ENCODE assay signal across 25 cellular contexts in the genomic region with DNA sequence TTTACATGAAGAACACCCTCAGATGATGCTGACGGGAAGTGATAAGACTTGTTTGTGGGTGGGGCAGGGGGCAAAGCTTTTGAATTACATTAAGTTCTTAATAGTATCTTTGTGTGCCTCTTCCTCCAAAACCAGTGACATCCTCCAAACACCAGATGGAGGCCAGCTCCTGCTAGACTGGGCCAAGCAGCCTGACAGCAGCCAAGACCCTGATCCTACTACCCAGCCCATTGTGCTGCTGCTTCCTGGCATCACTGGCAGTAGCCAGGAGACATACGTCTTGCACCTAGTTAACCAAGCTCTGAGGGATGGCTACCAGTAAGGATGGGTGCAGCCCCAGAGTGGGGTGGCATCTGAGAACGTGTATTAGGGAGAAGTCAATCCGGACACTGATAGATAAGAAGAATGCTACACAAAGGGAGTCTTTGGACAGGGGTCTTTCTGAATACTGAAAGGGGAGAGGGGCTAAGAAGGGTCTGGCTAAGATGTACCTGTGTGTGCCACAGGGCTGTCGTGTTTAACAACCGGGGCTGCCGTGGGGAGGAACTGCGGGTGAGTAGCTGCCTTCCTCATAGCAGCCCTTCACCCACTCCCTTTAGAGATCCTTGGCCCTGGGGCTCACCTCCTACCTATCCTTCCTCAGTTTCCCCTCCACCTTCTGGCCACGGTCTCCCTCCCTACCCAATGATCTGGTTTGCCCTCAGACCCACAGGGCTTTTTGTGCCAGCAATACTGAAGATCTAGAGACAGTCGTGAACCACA. TPM values are rescaled to one million over a fixed set of nuclear protein-coding genes. Genes with fewer than 3 reads are reported as not detected.
DNase-seq lines count a peak whose midpoint lies in the region; ATAC-seq and TF ChIP-seq lines count a peak whose summit lies in the region.
"Had no signal": no experiment of that assay in that cellular context is flagged by ENCODE, and none has a peak within 500 bp of the region (broad histone marks: within the 10 kb centered on the region; RNA-seq: fewer than 3 reads in every experiment).

No MANE protein-coding gene starts in this region.

- TF ChIP-seq CTCF in DND-41 (IDR thresholded peaks at IDR 0.05; ENCODE audit: borderline replicate concordance, extremely low read depth, low read length, poor library complexity, severe bottlenecking) = no peak
- TF ChIP-seq CTCF in activated CD8-positive, alpha-beta T cell treated with anti-CD3 and anti-CD28 coated beads for 36 hours (IDR thresholded peaks at IDR 0.05) = no peak

- no peaks in the 10 kb centered on the region for H3K27me3 ChIP-seq in DND-41 (ENCODE audit: insufficient read depth, low read length, poor library complexity)
- no peaks in the 10 kb centered on the region for H3K27me3 ChIP-seq in naive thymus-derived CD4-positive, alpha-beta T cell (ENCODE audit: control insufficient read depth in 2 of 2, insufficient read depth in 2 of 2, low read length in 2 of 2)
- no peaks in the 10 kb centered on the region for H3K27me3 ChIP-seq in aorta (ENCODE audit: control insufficient read depth in 1 of 2, insufficient read depth in 2 of 2, low read length in 1 of 2)
- no peaks in the 10 kb centered on the region; the same call in 1 of the 2 replicates for H3K27me3 ChIP-seq in SJCRH30
- H3K27me3 ChIP-seq: right atrium auricular region, tibial artery had no signal

- no peaks in the 10 kb centered on the region for H3K9me3 ChIP-seq in DND-41 (ENCODE audit: insufficient read depth, low read length, severe bottlenecking)
- no peaks in the 10 kb centered on the region for H3K9me3 ChIP-seq in naive thymus-derived CD4-positive, alpha-beta T cell (ENCODE audit: control insufficient read depth in 2 of 3, low read length in 3 of 3)
- H3K9me3 ChIP-seq in aorta (ENCODE audit: control insufficient read depth, low read length) = no peaks in the 10 kb centered on the region
- no peaks in the 10 kb centered on the region for H3K9me3 ChIP-seq in SJCRH30 (replicated peaks)
- H3K9me3 ChIP-seq: right atrium auricular region, tibial artery had no signal

- peak overlapping the region; percentile 16 for H3K27ac Mint-ChIP-seq in activated CD8-positive, alpha-beta T cell treated with anti-CD3 and anti-CD28 coated beads for 36 hours
- H3K27ac Mint-ChIP-seq in naive thymus-derived CD4-positive, alpha-beta T cell = peak overlapping the region in 5 of 9 donors; percentile 9 to 68 (median 46)
- H3K27ac Mint-ChIP-seq: stimulated activated naive CD8-positive, alpha-beta T cell treated with anti-CD3 and anti-CD28 coated beads, Interleukin-15, amount 100 ng/mL, for 72 hours; WTC11 had no signal

- POLR2A ChIA-PET in activated CD8-positive, alpha-beta T cell treated with anti-CD3 and anti-CD28 coated beads for 36 hours (lab: Charles Lee) = no interaction called here
- POLR2A ChIA-PET in naive thymus-derived CD4-positive, alpha-beta T cell (lab: Charles Lee) = no interaction called here

- peaks cover 15% of the 10 kb centered on the region for H3K4me1 Mint-ChIP-seq in activated CD8-positive, alpha-beta T cell treated with anti-CD3 and anti-CD28 coated beads for 36 hours (ENCODE audit: low read depth)
- H3K4me1 Mint-ChIP-seq in naive thymus-derived CD4-positive, alpha-beta T cell = peaks cover 10 to 28% (median 20%) of the 10 kb centered on the region in 7 donors

- peaks cover 37% of the 10 kb centered on the region for H4K20me1 ChIP-seq in DND-41 (ENCODE audit: insufficient read depth, low read length)

- H3K79me2 ChIP-seq in DND-41 (ENCODE audit: insufficient read depth, low read length) = peaks cover 21% of the 10 kb centered on the region

- H3K4me1 ChIP-seq in DND-41 (ENCODE audit: insufficient read depth, low read length) (peaks cover 19% of the 10 kb centered on the region), aorta (ENCODE audit: control insufficient read depth in 1 of 2, insufficient read depth in 2 of 2, low read length in 2 of 2) (no peaks in the 10 kb centered on the region), SJCRH30 (peaks cover 6% of the 10 kb centered on the region; the same call in 1 of the 2 replicates)
- peaks cover 13 to 14% of the 10 kb centered on the region in 2 donors for H3K4me1 ChIP-seq in naive thymus-derived CD4-positive, alpha-beta T cell (ENCODE audit: control insufficient read depth in 2 of 2, insufficient read depth in 2 of 2, low read length in 2 of 2)

- H3K9ac ChIP-seq in DND-41 (ENCODE audit: low read depth, low read length) = no peak overlapping the region

- no peaks in the 10 kb centered on the region for H3K27me3 Mint-ChIP-seq in activated CD8-positive, alpha-beta T cell treated with anti-CD3 and anti-CD28 coated beads for 36 hours
- no peaks in the 10 kb centered on the region for H3K27me3 Mint-ChIP-seq in naive thymus-derived CD4-positive, alpha-beta T cell
- H3K27me3 Mint-ChIP-seq: stimulated activated naive CD8-positive, alpha-beta T cell treated with anti-CD3 and anti-CD28 coated beads, Interleukin-15, amount 100 ng/mL, for 72 hours had no signal

- no peak overlapping the region for H2AFZ ChIP-seq in DND-41 (ENCODE audit: low read depth, low read length)

- H3K36me3 Mint-ChIP-seq in activated CD8-positive, alpha-beta T cell treated with anti-CD3 and anti-CD28 coated beads for 36 hours (ENCODE audit: low read depth) = peaks cover 30% of the 10 kb centered on the region
- H3K36me3 Mint-ChIP-seq in naive thymus-derived CD4-positive, alpha-beta T cell = peaks cover 0 to 10% (median 0%) of the 10 kb centered on the region in 5 donors

- peaks cover 34% of the 10 kb centered on the region for H3K36me3 ChIP-seq in DND-41 (ENCODE audit: insufficient read depth, low read length)
- peaks cover 0 to 35% (median 0%) of the 10 kb centered on the region in 3 experiments for H3K36me3 ChIP-seq in naive thymus-derived CD4-positive, alpha-beta T cell (ENCODE audit: control insufficient read depth in 2 of 3, insufficient read depth in 3 of 3, low read length in 3 of 3)
- H3K36me3 ChIP-seq in aorta (ENCODE audit: control insufficient read depth in 1 of 2, insufficient read depth in 2 of 2, low read length in 1 of 2) = peaks cover 0 to 6% of the 10 kb centered on the region in 2 donors
- H3K36me3 ChIP-seq in SJCRH30 = peaks cover 6% of the 10 kb centered on the region; the same call in 1 of the 2 replicates

- DNase-seq in DND-41 = no peak
- DNase-seq in activated CD8-positive, alpha-beta T cell treated with anti-CD3 and anti-CD28 coated beads for 36 hours = no peak
- no peak for DNase-seq in naive thymus-derived CD4-positive, alpha-beta T cell
- no peak for DNase-seq in aorta
- DNase-seq in SJCRH30 = no peak
- DNase-seq: activated CD4-positive, alpha-beta T cell treated with anti-CD3 and anti-CD28 coated beads, Interleukin-2, amount 50 U/mL, for 4 hours; activated gamma-delta T cell treated with Interleukin-2 at 50 U/mL for 16 hours; activated T-cell treated with anti-CD3 and anti-CD28 coated beads for 4 hours; glutamatergic neuron; Karpas-422; mammary epithelial cell; MV-4-11; NCI-H1694; NCI-H2171 treated with DMSO at 0.1 percent for 48 hours; NCI-H526 treated with DMSO at 0.1 percent for 48 hours; stimulated activated CD4-positive, alpha-beta T cell treated with anti-CD3 and anti-CD28 coated beads, Interleukin-12 subunit alpha, Interleukin-12 subunit beta, amount 100 ng/mL, for 4 hours; stimulated activated CD4-positive, alpha-beta T cell treated with anti-CD3 and anti-CD28 coated beads, Interleukin-4, amount 100 ng/mL, for 4 hours; stimulated activated naive CD8-positive, alpha-beta T cell treated with anti-CD3 and anti-CD28 coated beads, Interleukin-15, amount 100 ng/mL, for 72 hours; tibial artery had no signal

- H3K4me2 ChIP-seq in DND-41 (ENCODE audit: insufficient read depth, low read length) = no peak overlapping the region

- 0 out of 3 replicates have a peak, but pooled peaks have one; percentile 5 for ATAC-seq in DND-41 (ENCODE audit: insufficient read depth, low read depth)
- ATAC-seq in activated CD8-positive, alpha-beta T cell treated with anti-CD3 and anti-CD28 coated beads for 36 hours = no peak
- no peak for ATAC-seq in naive thymus-derived CD4-positive, alpha-beta T cell
- no peak for ATAC-seq in HG03457 (IDR thresholded peaks at IDR 0.05; ENCODE audit: unreplicated experiment)
- no peak for ATAC-seq in aorta (ENCODE audit: low FRiP score)
- ATAC-seq: stimulated activated naive CD8-positive, alpha-beta T cell treated with anti-CD3 and anti-CD28 coated beads, Interleukin-15, amount 100 ng/mL, for 72 hours; WTC11 had no signal

- CTCF ChIA-PET in activated CD8-positive, alpha-beta T cell treated with anti-CD3 and anti-CD28 coated beads for 36 hours (lab: Charles Lee) = no interaction called here
- CTCF ChIA-PET in naive thymus-derived CD4-positive, alpha-beta T cell (lab: Charles Lee) = no interaction called here

- 63 to 67% methylated on average over 9 to 10 of the region's 10 CpGs for WGBS in aorta, 2 donors

- intact Hi-C loops in activated CD8-positive, alpha-beta T cell treated with anti-CD3 and anti-CD28 coated beads for 36 hours (cut with micrococcal nuclease) = no loop called here
- intact Hi-C loops in naive thymus-derived CD4-positive, alpha-beta T cell (cut with micrococcal nuclease) = no loop called here
- intact Hi-C loops in aorta (cut with DNase I) = no loop called here

- no peak overlapping the region for H3K4me3 Mint-ChIP-seq in activated CD8-positive, alpha-beta T cell treated with anti-CD3 and anti-CD28 coated beads for 36 hours
- H3K4me3 Mint-ChIP-seq in naive thymus-derived CD4-positive, alpha-beta T cell = no peak overlapping the region
- H3K4me3 Mint-ChIP-seq: stimulated activated naive CD8-positive, alpha-beta T cell treated with anti-CD3 and anti-CD28 coated beads, Interleukin-15, amount 100 ng/mL, for 72 hours; WTC11 had no signal

- no peaks in the 10 kb centered on the region for H3K9me3 Mint-ChIP-seq in activated CD8-positive, alpha-beta T cell treated with anti-CD3 and anti-CD28 coated beads for 36 hours
- peaks cover 0 to 1% (median 0%) of the 10 kb centered on the region in 11 donors for H3K9me3 Mint-ChIP-seq in naive thymus-derived CD4-positive, alpha-beta T cell
- H3K9me3 Mint-ChIP-seq: stimulated activated naive CD8-positive, alpha-beta T cell treated with anti-CD3 and anti-CD28 coated beads, Interleukin-15, amount 100 ng/mL, for 72 hours; WTC11 had no signal

- no peak overlapping the region for H3K4me3 ChIP-seq in DND-41 (ENCODE audit: low read depth in 1 of 2, low read length in 2 of 2)
- no peak overlapping the region for H3K4me3 ChIP-seq in naive thymus-derived CD4-positive, alpha-beta T cell (ENCODE audit: low read length)
- no peak overlapping the region for H3K4me3 ChIP-seq in aorta (ENCODE audit: low read length in 2 of 2)
- H3K4me3 ChIP-seq in SJCRH30 = no peak overlapping the region
- H3K4me3 ChIP-seq: right atrium auricular region, tibial artery had no signal

- H3K27ac ChIP-seq in DND-41 (ENCODE audit: low read length) (no peak overlapping the region), aorta (ENCODE audit: low read depth in 1 of 2, low read length in 2 of 2) (no peak overlapping the region), SJCRH30 (no peak overlapping the region)
- H3K27ac ChIP-seq in naive thymus-derived CD4-positive, alpha-beta T cell (ENCODE audit: low read depth, low read length) = no peak overlapping the region
- H3K27ac ChIP-seq: right atrium auricular region, tibial artery had no signal

RNA-seq across cellular contexts. Expression of a gene that starts 5.4 kb away (rescaled TPM):
- total RNA-seq in activated CD8-positive, alpha-beta T cell treated with anti-CD3 and anti-CD28 coated beads for 36 hours = under 1 TPM; 0.36 to 0.50 TPM
- total RNA-seq in naive thymus-derived CD4-positive, alpha-beta T cell = 1 to 10 TPM in 3 of 5 experiments, under 1 TPM in 2; 0.53 to 2.0 (median 1.5) TPM
- under 1 TPM; 0.53 to 0.90 TPM for polyA plus RNA-seq in naive thymus-derived CD4-positive, alpha-beta T cell
- under 1 TPM in 1 of 2 donors, not detected in 1; 0.90 TPM for total RNA-seq in aorta
- polyA plus RNA-seq in aorta = under 1 TPM in 1 of 2 donors, not detected in 1; 0.08 TPM
- total RNA-seq in SJCRH30 (2014; rRNA removed; shearing (Covaris generic)) = not detected in 2 replicates
- total RNA-seq: bronchial epithelial cell had no signal

RNA-seq across cellular contexts. Expression of a gene that starts 5.4 kb away (rescaled TPM):
- 10 to 100 TPM; 60.5 to 63.2 TPM for total RNA-seq in activated CD8-positive, alpha-beta T cell treated with anti-CD3 and anti-CD28 coated beads for 36 hours
- total RNA-seq in naive thymus-derived CD4-positive, alpha-beta T cell = 10 to 100 TPM; 25.4 to 72.3 (median 53.2) TPM
- polyA plus RNA-seq in naive thymus-derived CD4-positive, alpha-beta T cell = 10 to 100 TPM; 47.0 to 71.9 TPM
- total RNA-seq in aorta = 10 to 100 TPM; 42.1 to 48.1 TPM
- 10 to 100 TPM; 24.9 to 46.3 TPM for polyA plus RNA-seq in aorta
- total RNA-seq in SJCRH30 (2014; rRNA removed; shearing (Covaris generic)) = 62.3 and 64.8 TPM in 2 replicates

RNA-seq across cellular contexts. Expression of a gene that starts 10.1 kb away (rescaled TPM):
- 1 to 10 TPM; 3.7 to 4.3 TPM for total RNA-seq in activated CD8-positive, alpha-beta T cell treated with anti-CD3 and anti-CD28 coated beads for 36 hours
- total RNA-seq in naive thymus-derived CD4-positive, alpha-beta T cell = 1 to 10 TPM in 1 of 5 experiments, under 1 TPM in 3, not detected in 1; 0.34 to 3.5 (median 0.54) TPM
- under 1 TPM; 0.45 to 0.50 TPM for polyA plus RNA-seq in naive thymus-derived CD4-positive, alpha-beta T cell
- total RNA-seq in aorta = 1 to 10 TPM; 8.1 to 8.6 TPM
- 1 to 10 TPM; 5.8 to 6.9 TPM for polyA plus RNA-seq in aorta
- total RNA-seq in SJCRH30 (2014; rRNA removed; shearing (Covaris generic)) = 0.08 TPM in 1 of 2 replicates, not detected in the other

RNA-seq across cellular contexts. Expression of a gene that starts 10.2 kb away (rescaled TPM):
- total RNA-seq in activated CD8-positive, alpha-beta T cell treated with anti-CD3 and anti-CD28 coated beads for 36 hours = not detected
- not detected for total RNA-seq in naive thymus-derived CD4-positive, alpha-beta T cell
- polyA plus RNA-seq in naive thymus-derived CD4-positive, alpha-beta T cell = not detected
- total RNA-seq in aorta = not detected
- polyA plus RNA-seq in aorta = not detected
- total RNA-seq in SJCRH30 (2014; rRNA removed; shearing (Covaris generic)) = not detected in 2 replicates
- total RNA-seq: bronchial epithelial cell; mammary epithelial cell; osteocyte; right atrium auricular region; T-helper 2 cell treated with Interferon-gamma antibody and Interleukin-4, amounts not matched to agents 100 ng/mL and 5 ng/mL, for 36 hours; WTC11 had no signal
- polyA plus RNA-seq: mammary epithelial cell had no signal

RNA-seq across cellular contexts. Expression of a gene that starts 19.8 kb away (rescaled TPM):
- total RNA-seq in activated CD8-positive, alpha-beta T cell treated with anti-CD3 and anti-CD28 coated beads for 36 hours = not detected
- not detected for total RNA-seq in naive thymus-derived CD4-positive, alpha-beta T cell
- not detected for polyA plus RNA-seq in naive thymus-derived CD4-positive, alpha-beta T cell
- total RNA-seq in aorta = 1 to 10 TPM in 1 of 2 donors, under 1 TPM in 1; 0.39 to 1.1 TPM
- polyA plus RNA-seq in aorta = not detected
- total RNA-seq in SJCRH30 (2014; rRNA removed; shearing (Covaris generic)) = not detected in 2 replicates
- total RNA-seq: bronchial epithelial cell; mammary epithelial cell; osteocyte; right atrium auricular region; T-helper 2 cell treated with Interferon-gamma antibody and Interleukin-4, amounts not matched to agents 100 ng/mL and 5 ng/mL, for 36 hours had no signal
- polyA plus RNA-seq: mammary epithelial cell had no signal
